13 cellular contexts compared by ENCODE assay signal in the genomic region with DNA sequence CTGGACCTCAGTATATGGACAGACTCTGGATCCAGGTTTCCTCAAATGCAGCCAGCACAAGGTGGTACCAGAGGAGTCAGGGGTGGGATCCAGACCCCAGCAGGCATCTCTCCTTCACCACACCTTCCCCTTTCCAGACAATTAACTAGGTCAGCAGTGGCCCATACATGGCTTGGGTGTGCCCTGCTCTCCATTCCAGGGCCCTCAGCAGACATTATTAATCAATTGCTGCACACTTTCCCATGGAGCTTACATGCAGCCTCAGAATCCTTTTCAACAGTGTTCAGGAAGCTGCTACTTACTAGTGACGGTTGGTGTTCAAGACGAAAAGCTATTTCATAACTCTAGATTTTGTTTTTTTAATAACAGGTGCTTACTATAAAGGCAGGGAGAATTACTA. TPM values are rescaled to one million over a fixed set of nuclear protein-coding genes. Genes with fewer than 3 reads are reported as not detected.
DNase-seq lines count a peak whose midpoint lies in the region; ATAC-seq, FAIRE-seq and TF ChIP-seq lines count a peak whose summit lies in the region.
"Had no signal": no experiment of that assay in that cellular context is flagged by ENCODE, and none has a peak within 500 bp of the region (broad histone marks: within the 10 kb centered on the region; RNA-seq: fewer than 3 reads in every experiment).

No MANE protein-coding gene starts in this region.

- H3K4me3 Mint-ChIP-seq in astrocyte (ENCODE audit: unreplicated experiment) = no peak overlapping the region
- no peak overlapping the region for H3K4me3 Mint-ChIP-seq in activated naive CD4-positive, alpha-beta T cell treated with anti-CD3 and anti-CD28 coated beads, Interleukin-2, amount 10 ng/mL, durations not matched to agents 7 days and 5 days

- TF ChIP-seq POLR2A in thyroid gland (IDR thresholded peaks at IDR 0.05) = no peak

- no peak for ATAC-seq in HG02759 (IDR thresholded peaks at IDR 0.05; ENCODE audit: unreplicated experiment)

- TF ChIP-seq CTCF in astrocyte (IDR thresholded peaks at IDR 0.05; ENCODE audit: insufficient read depth, low read depth, low read length) (no peak), thyroid gland (IDR thresholded peaks at IDR 0.05) (no peak)

- H3K36me3 Mint-ChIP-seq in astrocyte (ENCODE audit: low read depth, unreplicated experiment) = peaks cover 2% of the 10 kb centered on the region
- no peaks in the 10 kb centered on the region for H3K36me3 Mint-ChIP-seq in activated naive CD4-positive, alpha-beta T cell treated with anti-CD3 and anti-CD28 coated beads, Interleukin-2, amount 10 ng/mL, durations not matched to agents 7 days and 5 days

- no peak for FAIRE-seq in astrocyte (lab: Jason Lieb, UNC)
- FAIRE-seq: D721Med had no signal

- H2AFZ ChIP-seq in astrocyte (ENCODE audit: low read depth, low read length) = no peak overlapping the region

- 44 to 65% methylated on average over 2 of the region's 2 CpGs for WGBS in thyroid gland, 2 donors

- H3K4me1 ChIP-seq in astrocyte (ENCODE audit: insufficient read depth, low read length) = peaks cover 53% of the 10 kb centered on the region
- H3K4me1 ChIP-seq in thyroid gland = peaks cover 4 to 14% of the 10 kb centered on the region in 2 donors

- no peaks in the 10 kb centered on the region for H3K27me3 ChIP-seq in astrocyte (ENCODE audit: insufficient read depth, low read length)
- H3K27me3 ChIP-seq in thyroid gland = no peaks in the 10 kb centered on the region
- H3K27me3 ChIP-seq: testis had no signal

- no peaks in the 10 kb centered on the region for H3K9me3 ChIP-seq in astrocyte (ENCODE audit: insufficient read depth, low read depth, low read length)
- no peaks in the 10 kb centered on the region for H3K9me3 ChIP-seq in thyroid gland
- H3K9me3 ChIP-seq: testis had no signal

- peaks cover 37% of the 10 kb centered on the region for H3K27me3 Mint-ChIP-seq in astrocyte (ENCODE audit: low read depth, unreplicated experiment)
- H3K27me3 Mint-ChIP-seq in activated naive CD4-positive, alpha-beta T cell treated with anti-CD3 and anti-CD28 coated beads, Interleukin-2, amount 10 ng/mL, durations not matched to agents 7 days and 5 days = peaks cover 40% of the 10 kb centered on the region

- H3K27ac Mint-ChIP-seq in astrocyte (ENCODE audit: unreplicated experiment) = peak overlapping the region; percentile 93
- H3K27ac Mint-ChIP-seq in activated naive CD4-positive, alpha-beta T cell treated with anti-CD3 and anti-CD28 coated beads, Interleukin-2, amount 10 ng/mL, durations not matched to agents 7 days and 5 days = no peak overlapping the region

- intact Hi-C loops in thyroid gland (cut with DNase I) = no loop called here

- DNase-seq in A172 (ENCODE audit: low spot score) (peak; percentile 44), HCEC 1CT (peak; percentile 34), astrocyte (ENCODE audit: low read depth) (peak; percentile 54), glomerular visceral epithelial cell (ENCODE audit: extremely low spot score) (peak; percentile 51), thyroid gland (no peak), NCI-H2171 (lab: John Stamatoyannopoulos, UW) (no peak)
- DNase-seq in activated naive CD4-positive, alpha-beta T cell treated with anti-CD3 and anti-CD28 coated beads, Interleukin-2, amount 10 ng/mL, durations not matched to agents 7 days and 5 days = no peak
- DNase-seq: NCI-H1092, testis had no signal

- peaks cover 30% of the 10 kb centered on the region for H3K4me1 Mint-ChIP-seq in astrocyte (ENCODE audit: low read depth, unreplicated experiment)
- H3K4me1 Mint-ChIP-seq in activated naive CD4-positive, alpha-beta T cell treated with anti-CD3 and anti-CD28 coated beads, Interleukin-2, amount 10 ng/mL, durations not matched to agents 7 days and 5 days = no peaks in the 10 kb centered on the region

- peaks cover 4% of the 10 kb centered on the region for H3K36me3 ChIP-seq in astrocyte (ENCODE audit: insufficient read depth, low read length)
- H3K36me3 ChIP-seq in thyroid gland = no peaks in the 10 kb centered on the region

- CTCF ChIA-PET in activated naive CD4-positive, alpha-beta T cell treated with anti-CD3 and anti-CD28 coated beads, Interleukin-2, amount 10 ng/mL, durations not matched to agents 7 days and 5 days (lab: Charles Lee) = interaction anchor here (0.8 kb wide), 1 partner anchor 151 kb away, joined by 3 read pairs; no protein-coding TSS in a partner anchor

- H3K4me2 ChIP-seq in astrocyte (ENCODE audit: low read length) = peak overlapping the region; percentile 80

- H3K27ac ChIP-seq in astrocyte (ENCODE audit: low read depth, low read length) (peak overlapping the region; percentile 73), thyroid gland (no peak overlapping the region)
- H3K27ac ChIP-seq: coronary artery, testis had no signal

- peaks cover 15% of the 10 kb centered on the region for H4K20me1 ChIP-seq in astrocyte (ENCODE audit: insufficient read depth, low read length)

- H3K4me3 ChIP-seq in astrocyte (ENCODE audit: insufficient read depth, low read depth, low read length) (peak overlapping the region; percentile 45), thyroid gland (replicated peaks in 1 of 3) (no peak overlapping the region)
- H3K4me3 ChIP-seq: coronary artery, testis had no signal

- H3K9me3 Mint-ChIP-seq in astrocyte (ENCODE audit: unreplicated experiment) = peaks cover 3% of the 10 kb centered on the region
- H3K9me3 Mint-ChIP-seq in activated naive CD4-positive, alpha-beta T cell treated with anti-CD3 and anti-CD28 coated beads, Interleukin-2, amount 10 ng/mL, durations not matched to agents 7 days and 5 days = no peaks in the 10 kb centered on the region

- peak overlapping the region; percentile 54 for H3K9ac ChIP-seq in astrocyte (ENCODE audit: low read length)

- peaks cover 94% of the 10 kb centered on the region for H3K79me2 ChIP-seq in astrocyte (ENCODE audit: insufficient read depth, low read length)

RNA-seq across cellular contexts. Expression of a gene that starts 6.0 kb away (rescaled TPM):
- total RNA-seq in A172 (2014; rRNA removed; shearing (Covaris generic)) = 0.86 and 1.1 TPM in 2 replicates
- total RNA-seq in astrocyte (0.65 and 0.86 TPM in 2 replicates), thyroid gland (1 to 10 TPM in 1 of 4 donors, under 1 TPM in 3; 0.22 to 2.4 (median 0.41) TPM)
- total RNA-seq: T-helper 1 cell treated with Interleukin-12 subunit alpha and Interleukin-12 subunit beta and Interleukin-4 antibody, amounts not matched to agents 30 ng/mL and 1 ng/mL, for 36 hours had no signal

Comparison
In these comparisons a context has a peak if more than half of its experiments do, and no peak if none do; other contexts are left out.
1. DNase-seq: peak in A172 (single experiment), HCEC 1CT (single experiment), astrocyte (single experiment) and glomerular visceral epithelial cell (single experiment); none in thyroid gland (0 of 2), activated naive CD4-positive, alpha-beta T cell treated with anti-CD3 and anti-CD28 coated beads, Interleukin-2, amount 10 ng/mL, durations not matched to agents 7 days and 5 days (single experiment) and NCI-H2171 (single experiment).